1 cellular context compared by ENCODE assay signal in the genomic region with DNA sequence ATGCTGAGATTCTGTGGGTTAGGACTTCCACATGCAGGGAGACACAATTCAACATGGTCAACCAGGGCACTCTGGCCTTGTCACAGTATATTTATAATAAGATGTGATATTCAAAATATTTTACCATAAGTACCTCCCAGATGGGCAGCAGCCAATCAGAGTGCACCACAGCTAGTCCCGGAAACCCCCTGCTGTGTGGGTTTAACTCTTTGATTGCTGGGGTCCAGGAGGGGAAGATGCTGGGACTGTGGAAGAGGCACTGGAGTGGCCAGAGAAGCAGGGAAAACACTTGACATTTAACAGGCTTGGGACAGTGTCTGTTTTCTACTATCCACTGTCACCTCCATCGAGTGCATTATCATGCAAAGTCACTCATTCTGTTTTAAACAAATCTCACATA.
TF ChIP-seq lines count a peak whose summit lies in the region.

No MANE protein-coding gene starts in this region.

TF ChIP-seq in GM23338, 12 proteins besides CTCF, POLR2A, EP300 and RAD21 (continued from another document):
- TF ChIP-seq, protein P1, sequence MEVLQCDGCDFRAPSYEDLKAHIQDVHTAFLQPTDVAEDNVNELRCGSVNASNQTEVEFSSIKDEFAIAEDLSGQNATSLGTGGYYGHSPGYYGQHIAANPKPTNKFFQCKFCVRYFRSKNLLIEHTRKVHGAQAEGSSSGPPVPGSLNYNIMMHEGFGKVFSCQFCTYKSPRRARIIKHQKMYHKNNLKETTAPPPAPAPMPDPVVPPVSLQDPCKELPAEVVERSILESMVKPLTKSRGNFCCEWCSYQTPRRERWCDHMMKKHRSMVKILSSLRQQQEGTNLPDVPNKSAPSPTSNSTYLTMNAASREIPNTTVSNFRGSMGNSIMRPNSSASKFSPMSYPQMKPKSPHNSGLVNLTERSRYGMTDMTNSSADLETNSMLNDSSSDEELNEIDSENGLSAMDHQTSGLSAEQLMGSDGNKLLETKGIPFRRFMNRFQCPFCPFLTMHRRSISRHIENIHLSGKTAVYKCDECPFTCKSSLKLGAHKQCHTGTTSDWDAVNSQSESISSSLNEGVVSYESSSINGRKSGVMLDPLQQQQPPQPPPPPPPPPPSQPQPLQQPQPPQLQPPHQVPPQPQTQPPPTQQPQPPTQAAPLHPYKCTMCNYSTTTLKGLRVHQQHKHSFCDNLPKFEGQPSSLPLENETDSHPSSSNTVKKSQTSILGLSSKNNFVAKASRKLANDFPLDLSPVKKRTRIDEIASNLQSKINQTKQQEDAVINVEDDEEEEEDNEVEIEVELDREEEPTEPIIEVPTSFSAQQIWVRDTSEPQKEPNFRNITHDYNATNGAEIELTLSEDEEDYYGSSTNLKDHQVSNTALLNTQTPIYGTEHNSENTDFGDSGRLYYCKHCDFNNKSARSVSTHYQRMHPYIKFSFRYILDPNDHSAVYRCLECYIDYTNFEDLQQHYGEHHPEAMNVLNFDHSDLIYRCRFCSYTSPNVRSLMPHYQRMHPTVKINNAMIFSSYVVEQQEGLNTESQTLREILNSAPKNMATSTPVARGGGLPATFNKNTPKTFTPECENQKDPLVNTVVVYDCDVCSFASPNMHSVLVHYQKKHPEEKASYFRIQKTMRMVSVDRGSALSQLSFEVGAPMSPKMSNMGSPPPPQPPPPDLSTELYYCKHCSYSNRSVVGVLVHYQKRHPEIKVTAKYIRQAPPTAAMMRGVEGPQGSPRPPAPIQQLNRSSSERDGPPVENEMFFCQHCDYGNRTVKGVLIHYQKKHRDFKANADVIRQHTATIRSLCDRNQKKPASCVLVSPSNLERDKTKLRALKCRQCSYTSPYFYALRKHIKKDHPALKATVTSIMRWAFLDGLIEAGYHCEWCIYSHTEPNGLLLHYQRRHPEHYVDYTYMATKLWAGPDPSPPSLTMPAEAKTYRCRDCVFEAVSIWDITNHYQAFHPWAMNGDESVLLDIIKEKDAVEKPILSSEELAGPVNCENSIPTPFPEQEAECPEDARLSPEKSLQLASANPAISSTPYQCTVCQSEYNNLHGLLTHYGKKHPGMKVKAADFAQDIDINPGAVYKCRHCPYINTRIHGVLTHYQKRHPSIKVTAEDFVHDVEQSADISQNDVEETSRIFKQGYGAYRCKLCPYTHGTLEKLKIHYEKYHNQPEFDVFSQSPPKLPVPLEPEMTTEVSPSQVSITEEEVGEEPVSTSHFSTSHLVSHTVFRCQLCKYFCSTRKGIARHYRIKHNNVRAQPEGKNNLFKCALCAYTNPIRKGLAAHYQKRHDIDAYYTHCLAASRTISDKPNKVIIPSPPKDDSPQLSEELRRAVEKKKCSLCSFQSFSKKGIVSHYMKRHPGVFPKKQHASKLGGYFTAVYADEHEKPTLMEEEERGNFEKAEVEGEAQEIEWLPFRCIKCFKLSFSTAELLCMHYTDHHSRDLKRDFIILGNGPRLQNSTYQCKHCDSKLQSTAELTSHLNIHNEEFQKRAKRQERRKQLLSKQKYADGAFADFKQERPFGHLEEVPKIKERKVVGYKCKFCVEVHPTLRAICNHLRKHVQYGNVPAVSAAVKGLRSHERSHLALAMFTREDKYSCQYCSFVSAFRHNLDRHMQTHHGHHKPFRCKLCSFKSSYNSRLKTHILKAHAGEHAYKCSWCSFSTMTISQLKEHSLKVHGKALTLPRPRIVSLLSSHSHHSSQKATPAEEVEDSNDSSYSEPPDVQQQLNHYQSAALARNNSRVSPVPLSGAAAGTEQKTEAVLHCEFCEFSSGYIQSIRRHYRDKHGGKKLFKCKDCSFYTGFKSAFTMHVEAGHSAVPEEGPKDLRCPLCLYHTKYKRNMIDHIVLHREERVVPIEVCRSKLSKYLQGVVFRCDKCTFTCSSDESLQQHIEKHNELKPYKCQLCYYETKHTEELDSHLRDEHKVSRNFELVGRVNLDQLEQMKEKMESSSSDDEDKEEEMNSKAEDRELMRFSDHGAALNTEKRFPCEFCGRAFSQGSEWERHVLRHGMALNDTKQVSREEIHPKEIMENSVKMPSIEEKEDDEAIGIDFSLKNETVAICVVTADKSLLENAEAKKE (CRISPR knock-in tag; IDR thresholded peaks at IDR 0.05) = no peak
- no peak for TF ChIP-seq STAT1 (IDR thresholded peaks at IDR 0.05; ENCODE audit: unreplicated experiment)
- no peak for TF ChIP-seq ZNF114 (CRISPR knock-in tag; IDR thresholded peaks at IDR 0.05)
- TF ChIP-seq JUNB (IDR thresholded peaks at IDR 0.05; ENCODE audit: unreplicated experiment) = no peak
- TF ChIP-seq POLR2AphosphoS5 (IDR thresholded peaks at IDR 0.05; ENCODE audit: low read depth) = no peak
- TF ChIP-seq NANOG (IDR thresholded peaks at IDR 0.05; ENCODE audit: borderline replicate concordance) = no peak
- TF ChIP-seq EZH2 (IDR thresholded peaks at IDR 0.05; ENCODE audit: low read depth, unreplicated experiment) = no peak
- no peak for TF ChIP-seq ZNF331 (CRISPR knock-in tag; IDR thresholded peaks at IDR 0.05; ENCODE audit: low read depth)
